1 cellular context compared by ENCODE assay signal in the genomic region with DNA sequence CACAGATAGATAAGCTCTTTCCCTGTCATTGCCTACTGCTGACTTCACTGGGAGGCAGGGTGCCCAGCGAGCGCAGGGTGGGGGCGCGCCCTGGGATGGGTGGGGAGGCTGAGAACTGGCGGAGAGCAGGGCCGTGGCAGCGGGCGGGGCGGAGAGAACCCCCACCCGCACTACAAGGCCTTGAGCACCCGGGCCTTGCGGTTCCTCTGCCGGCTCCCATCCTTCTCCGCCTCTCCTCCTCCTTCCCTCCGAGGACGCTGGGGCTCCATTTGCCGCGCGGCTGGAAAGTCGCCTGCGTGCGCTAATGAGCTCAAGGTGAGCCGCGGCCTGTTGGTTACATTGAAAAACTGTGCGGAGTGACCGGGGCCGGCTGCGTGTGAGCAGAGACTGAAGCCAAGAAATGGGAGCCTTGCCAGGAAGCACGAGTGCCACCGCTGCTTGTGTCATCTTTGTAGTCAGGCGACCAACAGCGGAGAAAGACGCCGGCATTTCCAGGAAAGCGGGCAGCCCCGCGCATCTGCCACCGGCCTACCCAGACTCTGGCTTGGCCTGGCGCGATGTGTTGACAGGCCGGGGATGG.
TF ChIP-seq lines count a peak whose summit lies in the region.

No MANE protein-coding gene starts in this region.

TF ChIP-seq in H1, 55 proteins besides CTCF, POLR2A, EP300 and RAD21 (continued from another document):
- TF ChIP-seq, protein P1, sequence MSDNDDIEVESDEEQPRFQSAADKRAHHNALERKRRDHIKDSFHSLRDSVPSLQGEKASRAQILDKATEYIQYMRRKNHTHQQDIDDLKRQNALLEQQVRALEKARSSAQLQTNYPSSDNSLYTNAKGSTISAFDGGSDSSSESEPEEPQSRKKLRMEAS (IDR thresholded peaks at IDR 0.05), result no peak
- TF ChIP-seq, protein P2, sequence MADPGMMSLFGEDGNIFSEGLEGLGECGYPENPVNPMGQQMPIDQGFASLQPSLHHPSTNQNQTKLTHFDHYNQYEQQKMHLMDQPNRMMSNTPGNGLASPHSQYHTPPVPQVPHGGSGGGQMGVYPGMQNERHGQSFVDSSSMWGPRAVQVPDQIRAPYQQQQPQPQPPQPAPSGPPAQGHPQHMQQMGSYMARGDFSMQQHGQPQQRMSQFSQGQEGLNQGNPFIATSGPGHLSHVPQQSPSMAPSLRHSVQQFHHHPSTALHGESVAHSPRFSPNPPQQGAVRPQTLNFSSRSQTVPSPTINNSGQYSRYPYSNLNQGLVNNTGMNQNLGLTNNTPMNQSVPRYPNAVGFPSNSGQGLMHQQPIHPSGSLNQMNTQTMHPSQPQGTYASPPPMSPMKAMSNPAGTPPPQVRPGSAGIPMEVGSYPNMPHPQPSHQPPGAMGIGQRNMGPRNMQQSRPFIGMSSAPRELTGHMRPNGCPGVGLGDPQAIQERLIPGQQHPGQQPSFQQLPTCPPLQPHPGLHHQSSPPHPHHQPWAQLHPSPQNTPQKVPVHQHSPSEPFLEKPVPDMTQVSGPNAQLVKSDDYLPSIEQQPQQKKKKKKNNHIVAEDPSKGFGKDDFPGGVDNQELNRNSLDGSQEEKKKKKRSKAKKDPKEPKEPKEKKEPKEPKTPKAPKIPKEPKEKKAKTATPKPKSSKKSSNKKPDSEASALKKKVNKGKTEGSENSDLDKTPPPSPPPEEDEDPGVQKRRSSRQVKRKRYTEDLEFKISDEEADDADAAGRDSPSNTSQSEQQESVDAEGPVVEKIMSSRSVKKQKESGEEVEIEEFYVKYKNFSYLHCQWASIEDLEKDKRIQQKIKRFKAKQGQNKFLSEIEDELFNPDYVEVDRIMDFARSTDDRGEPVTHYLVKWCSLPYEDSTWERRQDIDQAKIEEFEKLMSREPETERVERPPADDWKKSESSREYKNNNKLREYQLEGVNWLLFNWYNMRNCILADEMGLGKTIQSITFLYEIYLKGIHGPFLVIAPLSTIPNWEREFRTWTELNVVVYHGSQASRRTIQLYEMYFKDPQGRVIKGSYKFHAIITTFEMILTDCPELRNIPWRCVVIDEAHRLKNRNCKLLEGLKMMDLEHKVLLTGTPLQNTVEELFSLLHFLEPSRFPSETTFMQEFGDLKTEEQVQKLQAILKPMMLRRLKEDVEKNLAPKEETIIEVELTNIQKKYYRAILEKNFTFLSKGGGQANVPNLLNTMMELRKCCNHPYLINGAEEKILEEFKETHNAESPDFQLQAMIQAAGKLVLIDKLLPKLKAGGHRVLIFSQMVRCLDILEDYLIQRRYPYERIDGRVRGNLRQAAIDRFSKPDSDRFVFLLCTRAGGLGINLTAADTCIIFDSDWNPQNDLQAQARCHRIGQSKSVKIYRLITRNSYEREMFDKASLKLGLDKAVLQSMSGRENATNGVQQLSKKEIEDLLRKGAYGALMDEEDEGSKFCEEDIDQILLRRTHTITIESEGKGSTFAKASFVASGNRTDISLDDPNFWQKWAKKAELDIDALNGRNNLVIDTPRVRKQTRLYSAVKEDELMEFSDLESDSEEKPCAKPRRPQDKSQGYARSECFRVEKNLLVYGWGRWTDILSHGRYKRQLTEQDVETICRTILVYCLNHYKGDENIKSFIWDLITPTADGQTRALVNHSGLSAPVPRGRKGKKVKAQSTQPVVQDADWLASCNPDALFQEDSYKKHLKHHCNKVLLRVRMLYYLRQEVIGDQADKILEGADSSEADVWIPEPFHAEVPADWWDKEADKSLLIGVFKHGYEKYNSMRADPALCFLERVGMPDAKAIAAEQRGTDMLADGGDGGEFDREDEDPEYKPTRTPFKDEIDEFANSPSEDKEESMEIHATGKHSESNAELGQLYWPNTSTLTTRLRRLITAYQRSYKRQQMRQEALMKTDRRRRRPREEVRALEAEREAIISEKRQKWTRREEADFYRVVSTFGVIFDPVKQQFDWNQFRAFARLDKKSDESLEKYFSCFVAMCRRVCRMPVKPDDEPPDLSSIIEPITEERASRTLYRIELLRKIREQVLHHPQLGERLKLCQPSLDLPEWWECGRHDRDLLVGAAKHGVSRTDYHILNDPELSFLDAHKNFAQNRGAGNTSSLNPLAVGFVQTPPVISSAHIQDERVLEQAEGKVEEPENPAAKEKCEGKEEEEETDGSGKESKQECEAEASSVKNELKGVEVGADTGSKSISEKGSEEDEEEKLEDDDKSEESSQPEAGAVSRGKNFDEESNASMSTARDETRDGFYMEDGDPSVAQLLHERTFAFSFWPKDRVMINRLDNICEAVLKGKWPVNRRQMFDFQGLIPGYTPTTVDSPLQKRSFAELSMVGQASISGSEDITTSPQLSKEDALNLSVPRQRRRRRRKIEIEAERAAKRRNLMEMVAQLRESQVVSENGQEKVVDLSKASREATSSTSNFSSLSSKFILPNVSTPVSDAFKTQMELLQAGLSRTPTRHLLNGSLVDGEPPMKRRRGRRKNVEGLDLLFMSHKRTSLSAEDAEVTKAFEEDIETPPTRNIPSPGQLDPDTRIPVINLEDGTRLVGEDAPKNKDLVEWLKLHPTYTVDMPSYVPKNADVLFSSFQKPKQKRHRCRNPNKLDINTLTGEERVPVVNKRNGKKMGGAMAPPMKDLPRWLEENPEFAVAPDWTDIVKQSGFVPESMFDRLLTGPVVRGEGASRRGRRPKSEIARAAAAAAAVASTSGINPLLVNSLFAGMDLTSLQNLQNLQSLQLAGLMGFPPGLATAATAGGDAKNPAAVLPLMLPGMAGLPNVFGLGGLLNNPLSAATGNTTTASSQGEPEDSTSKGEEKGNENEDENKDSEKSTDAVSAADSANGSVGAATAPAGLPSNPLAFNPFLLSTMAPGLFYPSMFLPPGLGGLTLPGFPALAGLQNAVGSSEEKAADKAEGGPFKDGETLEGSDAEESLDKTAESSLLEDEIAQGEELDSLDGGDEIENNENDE (IDR thresholded peaks at IDR 0.05; ENCODE audit: insufficient replicate concordance, low read length), result no peak
